ENCODE assay signal across 8 cellular contexts in the genomic region with DNA sequence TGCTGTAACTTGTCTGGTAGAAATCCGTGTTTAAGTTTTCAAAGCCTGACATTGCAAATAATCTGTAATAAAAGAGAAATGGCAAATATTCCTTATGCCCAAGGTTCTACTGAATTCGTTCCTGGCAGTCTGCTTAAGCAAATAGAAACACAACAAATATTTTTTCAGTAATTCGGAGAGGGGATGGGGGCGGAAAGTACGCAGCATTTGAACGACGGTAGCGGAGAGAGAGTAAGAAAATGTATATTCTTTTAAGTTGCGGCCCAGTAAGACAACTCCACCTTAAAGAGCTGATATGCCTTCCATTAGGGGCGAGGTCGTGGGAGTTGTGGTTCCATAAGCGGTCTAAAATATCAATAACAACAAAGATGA. TPM values are rescaled to one million over a fixed set of nuclear protein-coding genes. Genes with fewer than 3 reads are reported as not detected.
DNase-seq lines count a peak whose midpoint lies in the region; ATAC-seq and TF ChIP-seq lines count a peak whose summit lies in the region.

No MANE protein-coding gene starts in this region.

- DNase-seq in RWPE2 (ENCODE audit: low spot score) (no peak), fibroblast of villous mesenchyme (ENCODE audit: low read depth) (no peak), caudate nucleus (lab: John Stamatoyannopoulos, UW) (no peak), DMS 273 treated with DMSO at 0.1 percent for 48 hours (lab: John Stamatoyannopoulos, UW) (no peak), NCI-H2029 (lab: John Stamatoyannopoulos, UW) (no peak), midbrain (lab: John Stamatoyannopoulos, UW) (no peak)

- H3K27ac ChIP-seq in RWPE2 (ENCODE audit: poor library complexity, severe bottlenecking) = peak overlapping the region; percentile 24
- H3K27ac ChIP-seq in skin epidermis = peak overlapping the region in 20 of 21 experiments; percentile 74 to 94 (median 90)
- H3K27ac ChIP-seq in caudate nucleus (ENCODE audit: low read depth, low read length) = no peak overlapping the region

- H3K9me3 ChIP-seq in RWPE2 (ENCODE audit: severe bottlenecking) = no peaks in the 10 kb centered on the region

- peaks cover 26% of the 10 kb centered on the region for H3K4me1 ChIP-seq in RWPE2 (ENCODE audit: insufficient read depth, poor library complexity, severe bottlenecking)

- ATAC-seq in GM21390 (IDR thresholded peaks at IDR 0.05; ENCODE audit: unreplicated experiment) (peak; percentile 0), RWPE2 (ENCODE audit: low read depth) (peak; percentile 1; the same call in 1 of the 3 replicates)

- H3K27me3 ChIP-seq in RWPE2 (ENCODE audit: insufficient read depth, poor library complexity, severe bottlenecking) = no peaks in the 10 kb centered on the region

- TF ChIP-seq CTCF in RWPE2 (IDR thresholded peaks at IDR 0.05; ENCODE audit: poor library complexity, severe bottlenecking) = no peak
- TF ChIP-seq CTCF in fibroblast of villous mesenchyme (IDR thresholded peaks at IDR 0.05; ENCODE audit: insufficient read depth, low read depth, low read length) = no peak

- H3K4me3 ChIP-seq in RWPE2 (ENCODE audit: severe bottlenecking) (peak overlapping the region; percentile 89), fibroblast of villous mesenchyme (ENCODE audit: low read depth, low read length) (peak overlapping the region; percentile 74), skin epidermis (peak overlapping the region; percentile 65 to 85 (median 74))

- peaks cover 51% of the 10 kb centered on the region for H3K36me3 ChIP-seq in RWPE2 (ENCODE audit: low read depth)

RNA-seq across cellular contexts. Expression of a gene that starts 0.6 kb away (rescaled TPM):
- total RNA-seq in fibroblast of villous mesenchyme = 94.4 and 160 TPM in 2 replicates

RNA-seq across cellular contexts. Expression of a gene that starts 0.8 kb away (rescaled TPM):
- total RNA-seq in fibroblast of villous mesenchyme = 0.97 and 3.0 TPM in 2 replicates
